ENCODE assay signal across 34 cellular contexts in genomic region chr12:107386569-107386968, GRCh38.
DNase-seq lines count a peak whose midpoint lies in the region; ATAC-seq, FAIRE-seq and TF ChIP-seq lines count a peak whose summit lies in the region.
"Had no signal": no experiment of that assay in that cellular context is flagged by ENCODE, and none has a peak within 500 bp of the region (broad histone marks: within the 10 kb centered on the region; RNA-seq: fewer than 3 reads in every experiment).

No MANE protein-coding gene starts in this region.

- H4K20me1 ChIP-seq in IMR-90 (ENCODE audit: insufficient read depth, low read length) = no peaks in the 10 kb centered on the region
- H4K20me1 ChIP-seq in K562 (replicated peaks; ENCODE audit: control insufficient read depth, insufficient read depth, low read length) = no peaks in the 10 kb centered on the region

- ATAC-seq in IMR-90 (ENCODE audit: low read depth) (no peak), K562 (no peak), HG03571 (IDR thresholded peaks at IDR 0.05; ENCODE audit: unreplicated experiment) (no peak), GM19351 (IDR thresholded peaks at IDR 0.05; ENCODE audit: unreplicated experiment) (no peak), GM21390 (IDR thresholded peaks at IDR 0.05; ENCODE audit: unreplicated experiment) (no peak)
- ATAC-seq: left ventricle myocardium superior, right lobe of liver had no signal

- in situ Hi-C loops in IMR-90 (cut with MboI; ENCODE audit: low sequenced_read_pairs) (no loop called here), K562 (cut with MboI) (no loop called here)

- CTCF ChIA-PET in IMR-90 (lab: Yijun Ruan, JAX) = no interaction called here
- CTCF ChIA-PET in K562 (lab: Yijun Ruan, JAX; ENCODE audit: low intra/inter-chr PET ratio) = no interaction called here

- H3K27ac ChIP-seq in IMR-90 (ENCODE audit: insufficient read depth, low read length) (no peak overlapping the region), K562 (ENCODE audit: extremely low read depth, low read depth, low read length) (no peak overlapping the region), parathyroid adenoma (no peak overlapping the region)
- H3K27ac ChIP-seq: colonic mucosa, PC-9, right lobe of liver, tibial nerve had no signal

- TF ChIP-seq CTCF in IMR-90 (conservative IDR thresholded peaks at IDR 0.05; ENCODE audit: low read depth, low read length) (no peak), K562 (IDR thresholded peaks at IDR 0.05 in 2 of 3, conservative IDR thresholded peaks at IDR 0.05 in 1 of 3; ENCODE audit: insufficient read depth in 2 of 3, low read depth in 1 of 3, low read length in 3 of 3) (no peak), parathyroid adenoma (IDR thresholded peaks at IDR 0.05) (no peak)

- H2BK20ac ChIP-seq in IMR-90 (ENCODE audit: low read depth, low read length) = no peak overlapping the region

- H4K91ac ChIP-seq in IMR-90 (ENCODE audit: insufficient read depth, low read depth, low read length) = no peak overlapping the region

- no peak overlapping the region for H3K4me3 Mint-ChIP-seq in T-helper 2 cell treated with Interferon-gamma antibody and Interleukin-4, amounts not matched to agents 5 μg/mL and 100 μg/mL, for 36 hours
- H3K4me3 Mint-ChIP-seq: activated B cell treated with CpG ODN at 0.5 μM for 24 hours; activated CD4-positive, alpha-beta memory T cell treated with anti-CD3 and anti-CD28 coated beads for 36 hours; B cell; GM23338 had no signal

- no peaks in the 10 kb centered on the region for H3K27me3 Mint-ChIP-seq in T-helper 2 cell treated with Interferon-gamma antibody and Interleukin-4, amounts not matched to agents 5 μg/mL and 100 μg/mL, for 36 hours (ENCODE audit: low read depth)
- H3K27me3 Mint-ChIP-seq: activated B cell treated with CpG ODN at 0.5 μM for 24 hours; activated CD4-positive, alpha-beta memory T cell treated with anti-CD3 and anti-CD28 coated beads for 36 hours had no signal

- H2AK9ac ChIP-seq in IMR-90 (replicated peaks; ENCODE audit: low read depth, low read length, poor library complexity) = peak overlapping the region; percentile 65

- no peak overlapping the region for H3K23ac ChIP-seq in IMR-90 (ENCODE audit: low read depth, low read length)

- no peak overlapping the region for H4K8ac ChIP-seq in IMR-90 (ENCODE audit: low read depth in 2 of 2, low read length in 2 of 2)

- no peak overlapping the region for H3K18ac ChIP-seq in IMR-90 (ENCODE audit: low read depth, low read length)

- no peak overlapping the region for H3K56ac ChIP-seq in IMR-90 (ENCODE audit: extremely low read depth, insufficient read depth, low read length)

- no peak overlapping the region for H3K4me3 ChIP-seq in IMR-90 (ENCODE audit: insufficient read depth, low read depth, low read length)
- no peak overlapping the region for H3K4me3 ChIP-seq in K562
- no peak overlapping the region for H3K4me3 ChIP-seq in parathyroid adenoma (ENCODE audit: low read depth, low read length)
- H3K4me3 ChIP-seq: colonic mucosa, GM23338, PC-9, right lobe of liver, tibial nerve had no signal

- POLR2A ChIA-PET in IMR-90 (lab: Charles Lee; ENCODE audit: unreplicated experiment) (no interaction called here), K562 (lab: Yijun Ruan, JAX) (interaction anchor here (0.6 kb wide), 1 partner anchor 260 kb away, joined by 4 read pairs; no protein-coding TSS in a partner anchor)

- H3K9ac ChIP-seq in IMR-90 (ENCODE audit: low read depth, low read length) (no peak overlapping the region), K562 (ENCODE audit: insufficient read depth in 1 of 2, low read depth in 2 of 2, low read length in 2 of 2) (no peak overlapping the region), parathyroid adenoma (no peak overlapping the region)

- no peak overlapping the region for H4K5ac ChIP-seq in IMR-90 (ENCODE audit: low read depth, low read length)

- H3K14ac ChIP-seq in IMR-90 (replicated peaks; ENCODE audit: low read depth, low read length) = no peak overlapping the region

- H2BK120ac ChIP-seq in IMR-90 (ENCODE audit: low read depth, low read length) = no peak overlapping the region

- TF ChIP-seq EP300 in K562 (IDR thresholded peaks at IDR 0.05; ENCODE audit: low read length) = no peak

- H2AK5ac ChIP-seq in IMR-90 (ENCODE audit: low read depth, low read length) = no peak overlapping the region

- H3K36me3 Mint-ChIP-seq in T-helper 2 cell treated with Interferon-gamma antibody and Interleukin-4, amounts not matched to agents 5 μg/mL and 100 μg/mL, for 36 hours (ENCODE audit: low read depth) = peaks cover 10% of the 10 kb centered on the region
- H3K36me3 Mint-ChIP-seq: CD8-positive, alpha-beta memory T cell had no signal

- H2BK5ac ChIP-seq in IMR-90 (ENCODE audit: low read depth, low read length, poor library complexity, severe bottlenecking) = no peak overlapping the region

- no peaks in the 10 kb centered on the region for H3K79me1 ChIP-seq in IMR-90 (ENCODE audit: low read depth in 1 of 2, low read length in 2 of 2)

- H3K4me2 ChIP-seq in IMR-90 (ENCODE audit: low read depth, low read length) (no peak overlapping the region), K562 (ENCODE audit: insufficient read depth, low read length) (no peak overlapping the region), parathyroid adenoma (ENCODE audit: low read length) (peak overlapping the region; percentile 16)
- H3K4me2 ChIP-seq: PC-9 had no signal

- no peaks in the 10 kb centered on the region for H3K79me2 ChIP-seq in K562 (ENCODE audit: control insufficient read depth, insufficient read depth, low read length)
- H3K79me2 ChIP-seq in parathyroid adenoma = peaks cover 68% of the 10 kb centered on the region

- H3K4me1 ChIP-seq in IMR-90 (ENCODE audit: control insufficient read depth, insufficient read depth, low read length) (no peaks in the 10 kb centered on the region), K562 (replicated peaks in 1 of 2; ENCODE audit: control insufficient read depth in 2 of 2, insufficient read depth in 2 of 2, low read length in 2 of 2) (no peaks in the 10 kb centered on the region), parathyroid adenoma (peaks cover 16% of the 10 kb centered on the region)
- H3K4me1 ChIP-seq: colonic mucosa, right lobe of liver, tibial nerve had no signal

- no peak overlapping the region for H3K4ac ChIP-seq in IMR-90 (ENCODE audit: low read depth, low read length)

- peaks cover 29% of the 10 kb centered on the region for H3K4me1 Mint-ChIP-seq in T-helper 2 cell treated with Interferon-gamma antibody and Interleukin-4, amounts not matched to agents 5 μg/mL and 100 μg/mL, for 36 hours (ENCODE audit: low read depth)
- H3K4me1 Mint-ChIP-seq: activated B cell treated with CpG ODN at 0.5 μM for 24 hours, B cell had no signal

- peak overlapping the region; percentile 27 for H3K27ac Mint-ChIP-seq in T-helper 2 cell treated with Interferon-gamma antibody and Interleukin-4, amounts not matched to agents 5 μg/mL and 100 μg/mL, for 36 hours
- H3K27ac Mint-ChIP-seq: activated B cell treated with CpG ODN at 0.5 μM for 24 hours; activated CD4-positive, alpha-beta memory T cell treated with anti-CD3 and anti-CD28 coated beads for 36 hours; activated T-helper 2 cell treated with anti-CD3 and anti-CD28 coated beads, Interferon-gamma antibody, Interleukin-2, Interleukin-4, amounts not matched to agents 10 μg/mL and 5 μg/mL and 100 μg/mL, durations not matched to agents 14 hours and 24 hours and 36 hours; B cell; progenitor cell of endocrine pancreas had no signal

- TF ChIP-seq RAD21 in IMR-90 (IDR thresholded peaks at IDR 0.05; ENCODE audit: low read length) = no peak
- no peak for TF ChIP-seq RAD21 in K562 (CRISPR knock-in tag; conservative IDR thresholded peaks at IDR 0.05 in 1 of 2, IDR thresholded peaks at IDR 0.05 in 1 of 2)

- no peak overlapping the region for H2AFZ ChIP-seq in IMR-90 (replicated peaks; ENCODE audit: low read length, poor library complexity)
- no peak overlapping the region for H2AFZ ChIP-seq in K562 (ENCODE audit: low read depth, low read length)
- H2AFZ ChIP-seq in parathyroid adenoma = no peak overlapping the region
- H2AFZ ChIP-seq: GM23338, PC-9 had no signal

- no peaks in the 10 kb centered on the region for H3K36me3 ChIP-seq in IMR-90 (ENCODE audit: control insufficient read depth, insufficient read depth, low read length)
- no peaks in the 10 kb centered on the region for H3K36me3 ChIP-seq in K562 (ENCODE audit: control insufficient read depth, insufficient read depth, low read length)
- H3K36me3 ChIP-seq in parathyroid adenoma (ENCODE audit: control insufficient read depth, insufficient read depth, low read length) = no peaks in the 10 kb centered on the region
- H3K36me3 ChIP-seq: colonic mucosa, right lobe of liver, tibial nerve had no signal

- WGBS in IMR-90 (ENCODE audit: extremely low coverage in 2 of 2, insufficient read length in 1 of 2), 2 experiments = no CpG with 5 or more reads among the region's 4 CpGs
- 0% methylated on average over 4 of the region's 4 CpGs for WGBS in K562 (ENCODE audit: insufficient coverage, low coverage, missing lambda C conversion rate)

- no peak for FAIRE-seq in K562 (lab: Jason Lieb, UNC)
- FAIRE-seq: astrocyte, HTR-8/SVneo, kidney had no signal

- H3K9me3 Mint-ChIP-seq in T-helper 2 cell treated with Interferon-gamma antibody and Interleukin-4, amounts not matched to agents 5 μg/mL and 100 μg/mL, for 36 hours = peaks cover 13% of the 10 kb centered on the region
- H3K9me3 Mint-ChIP-seq: activated B cell treated with CpG ODN at 0.5 μM for 24 hours had no signal

- H2BK15ac ChIP-seq in IMR-90 (ENCODE audit: low read depth, low read length) = no peak overlapping the region

- intact Hi-C loops in IMR-90 (cut with micrococcal nuclease) (no loop called here), K562 (cut with micrococcal nuclease) (no loop called here)

- H3K9me1 ChIP-seq in IMR-90 (ENCODE audit: insufficient read depth, low read length) = 0 out of 2 replicates have a peak, but pooled peaks cover 4% of the 10 kb centered on the region
- no peaks in the 10 kb centered on the region for H3K9me1 ChIP-seq in K562 (ENCODE audit: control insufficient read depth, insufficient read depth, low read length)

- H3K27me3 ChIP-seq in IMR-90 (ENCODE audit: control insufficient read depth, insufficient read depth, low read length) = no peaks in the 10 kb centered on the region
- peaks cover 0 to under 1% of the 10 kb centered on the region in 2 experiments; a peak in 1 of 5 replicates for H3K27me3 ChIP-seq in K562 (ENCODE audit: control insufficient read depth in 2 of 2, insufficient read depth in 2 of 2, low read length in 2 of 2)
- H3K27me3 ChIP-seq in parathyroid adenoma (ENCODE audit: control insufficient read depth, insufficient read depth, low read length) = no peaks in the 10 kb centered on the region
- H3K27me3 ChIP-seq: colonic mucosa, right lobe of liver, tibial nerve had no signal

- BruUV-seq in IMR-90 (replicated peaks; lab: Mats Ljungman, UMichigan) (no TSS peak), K562 (replicated peaks; lab: Mats Ljungman, UMichigan) (no TSS peak)

- TF ChIP-seq POLR2A in IMR-90 (IDR thresholded peaks at IDR 0.05; ENCODE audit: low read depth, low read length) (no peak), K562 (conservative IDR thresholded peaks at IDR 0.05) (no peak)

- no peak for DNase-seq in T-helper 2 cell treated with Interferon-gamma antibody and Interleukin-4, amounts not matched to agents 5 μg/mL and 100 μg/mL, for 36 hours (ENCODE audit: low spot score)
- no peak for DNase-seq in T-helper 2 cell
- DNase-seq in IMR-90 = no peak
- no peak for DNase-seq in K562 (ENCODE audit: extremely low read depth in 1 of 4, low spot score in 3 of 4)
- DNase-seq: activated B cell treated with CpG ODN at 0.5 μM for 24 hours; activated CD4-positive, alpha-beta memory T cell treated with anti-CD3 and anti-CD28 coated beads for 36 hours; activated CD8-positive, alpha-beta memory T cell treated with anti-CD3 and anti-CD28 coated beads, Interleukin-2, amount 50 U/mL, for 48 hours; CD8-positive, alpha-beta memory T cell; colonic mucosa; effector CD8-positive, alpha-beta T cell; erythroblast; head of caudate nucleus; KBM-7; kidney; left ventricle myocardium superior; NCI-H1092 treated with DMSO at 0.1 percent for 48 hours; NCI-H187 treated with DMSO at 0.1 percent for 48 hours; NCI-H524 treated with DMSO at 0.1 percent for 48 hours; PC-9; right lobe of liver; SHP77; stimulated activated CD4-positive, alpha-beta T cell treated with anti-CD3 and anti-CD28 coated beads, Interleukin-12 subunit alpha, Interleukin-12 subunit beta, amount 100 ng/mL, for 4 hours; stimulated activated CD4-positive, alpha-beta T cell treated with anti-CD3 and anti-CD28 coated beads, Interleukin-2, amount 100 ng/mL, for 48 hours had no signal

- H3K9me3 ChIP-seq in IMR-90 (ENCODE audit: control insufficient read depth, insufficient read depth, low read length) = peaks cover 6% of the 10 kb centered on the region
- no peaks in the 10 kb centered on the region for H3K9me3 ChIP-seq in K562 (replicated peaks; ENCODE audit: control insufficient read depth, insufficient read depth, low read depth, low read length)
- no peaks in the 10 kb centered on the region for H3K9me3 ChIP-seq in parathyroid adenoma (ENCODE audit: control insufficient read depth, low read length)
- H3K9me3 ChIP-seq: colonic mucosa, right lobe of liver had no signal

- dilution Hi-C loops in IMR-90 (cut with HindIII; ENCODE audit: low sequenced_read_pairs, unreplicated experiment) = no loop called here
